8 cellular contexts compared by ENCODE assay signal in genomic region chr19:45406165-45406956, GRCh38. TPM values are rescaled to one million over a fixed set of nuclear protein-coding genes. Genes with fewer than 3 reads are reported as not detected.
DNase-seq lines count a peak whose midpoint lies in the region; ATAC-seq, FAIRE-seq and TF ChIP-seq lines count a peak whose summit lies in the region.

TSS of gene POLR1G (plus strand) at chr19:45406644. CDS start at chr19:45406697, 53 bp downstream.

- no peaks in the 10 kb centered on the region for H4K20me1 ChIP-seq in SU-DHL-6 (ENCODE audit: low read depth, low read length)

- no peaks in the 10 kb centered on the region for H3K9me2 ChIP-seq in SU-DHL-6 (replicated peaks; ENCODE audit: insufficient read depth, low read length)

- H3K9ac ChIP-seq in SU-DHL-6 (ENCODE audit: low read length), result peak within 1 kb of the TSS; percentile 80

- FAIRE-seq in pancreas (lab: Jason Lieb, UNC), result no peak

- 0 to 1% methylated on average over 47 of the region's 47 CpGs for WGBS in pancreas, 2 donors

- DNase-seq in NCI-H128 (lab: John Stamatoyannopoulos, UW; ENCODE audit: unreplicated experiment) (peak; percentile 75), Right ventricle myocardium inferior (ENCODE audit: missing footprints) (peak; percentile 86), pancreas (peak; percentile 77 to 92 (median 82)), tibial artery (peak; percentile 73 to 87)
- peak; percentile 61 for DNase-seq in activated naive CD8-positive, alpha-beta T cell treated with anti-CD3 and anti-CD28 coated beads, Interleukin-2, amount 50 U/mL, for 16 hours (ENCODE audit: low read depth, low spot score)

- H3K4me2 ChIP-seq in SU-DHL-6 (ENCODE audit: low read depth, low read length, poor library complexity, severe bottlenecking), result peak within 1 kb of the TSS; percentile 92

- TF ChIP-seq CTCF in SU-DHL-6 (IDR thresholded peaks at IDR 0.05; ENCODE audit: insufficient read depth, low read length, poor library complexity, severe bottlenecking) (no peak), pancreas (IDR thresholded peaks at IDR 0.05) (no peak), tibial artery (IDR thresholded peaks at IDR 0.05) (peak in 1 of 2 experiments; percentile 31)

- peak within 1 kb of the TSS; percentile 84 for H3K27ac ChIP-seq in SU-DHL-6 (ENCODE audit: low read depth, low read length)
- peak within 1 kb of the TSS; percentile 92 to 99 (median 94) for H3K27ac ChIP-seq in pancreas
- H3K27ac ChIP-seq in tibial artery, result peak within 1 kb of the TSS; percentile 85 to 89

- H3K4me3 ChIP-seq in SU-DHL-6 (ENCODE audit: insufficient read depth, low read length, poor library complexity, severe bottlenecking) (peak within 1 kb of the TSS; percentile 98), pancreas (peak within 1 kb of the TSS; percentile 52 to 92 (median 73)), tibial artery (peak within 1 kb of the TSS; percentile 59 to 64)

- H3K4me1 ChIP-seq in pancreas (peaks cover 7 to 13% (median 8%) of the 10 kb centered on the region in 3 donors), tibial artery (peaks cover 0 to 47% (median 34%) of the 10 kb centered on the region in 4 donors)

- peaks cover 16% of the 10 kb centered on the region for H3K79me2 ChIP-seq in SU-DHL-6 (ENCODE audit: insufficient read depth, low read length)

- intact Hi-C loops in Right ventricle myocardium inferior (cut with DNase I), result loop anchor here (2.0 kb wide), 1 partner anchor 16 kb away; the partner anchor contains the start of gene ERCC1
- intact Hi-C loops in pancreas (cut with DNase I), result no loop called here
- intact Hi-C loops in tibial artery (cut with DNase I; ENCODE audit: low total_unique reads), result no loop called here

- no peaks in the 10 kb centered on the region for H3K9me3 ChIP-seq in SU-DHL-6 (ENCODE audit: insufficient read depth, low read length)
- H3K9me3 ChIP-seq in pancreas, result no peaks in the 10 kb centered on the region
- H3K9me3 ChIP-seq in tibial artery, result no peaks in the 10 kb centered on the region

- TF ChIP-seq POLR2A in GM10847 (IDR thresholded peaks at IDR 0.05; ENCODE audit: extremely low read depth, insufficient read length), result peak; percentile 83

- H3F3A ChIP-seq in SU-DHL-6 (ENCODE audit: insufficient read depth), result no peaks in the 10 kb centered on the region

- H2AFZ ChIP-seq in SU-DHL-6 (ENCODE audit: low read depth, low read length, severe bottlenecking), result peak within 1 kb of the TSS; percentile 90

- ATAC-seq in HG02623 (IDR thresholded peaks at IDR 0.05; ENCODE audit: unreplicated experiment) (peak; percentile 66), Right ventricle myocardium inferior (peak; percentile 65), pancreas (peak; percentile 57 to 75 (median 66))

- H3K36me3 ChIP-seq in SU-DHL-6 (ENCODE audit: low read length) (no peaks in the 10 kb centered on the region), pancreas (no peaks in the 10 kb centered on the region), tibial artery (peaks cover 0 to 10% (median 0%) of the 10 kb centered on the region in 3 donors)

- H3K27me3 ChIP-seq in SU-DHL-6 (ENCODE audit: low read length) (no peaks in the 10 kb centered on the region), pancreas (no peaks in the 10 kb centered on the region), tibial artery (no peaks in the 10 kb centered on the region)

RNA-seq across cellular contexts. Expression of gene POLR1G, which starts in this region (rescaled TPM):
- 8.5 TPM for total RNA-seq in Right ventricle myocardium inferior
- 1 to 10 TPM in 5 of 6 donors, under 1 TPM in 1; 0.91 to 5.3 (median 2.9) TPM for total RNA-seq in pancreas
- 1 to 10 TPM; 1.6 to 3.3 TPM for polyA plus RNA-seq in pancreas

Comparison
In these comparisons a context has a peak if more than half of its experiments do, and no peak if none do; other contexts are left out.
1. Peak in every context shown above with its lines: DNase-seq, ATAC-seq, H3K4me3 ChIP-seq and H3K27ac ChIP-seq.